ENCODE assay signal across 18 cellular contexts in the genomic region with DNA sequence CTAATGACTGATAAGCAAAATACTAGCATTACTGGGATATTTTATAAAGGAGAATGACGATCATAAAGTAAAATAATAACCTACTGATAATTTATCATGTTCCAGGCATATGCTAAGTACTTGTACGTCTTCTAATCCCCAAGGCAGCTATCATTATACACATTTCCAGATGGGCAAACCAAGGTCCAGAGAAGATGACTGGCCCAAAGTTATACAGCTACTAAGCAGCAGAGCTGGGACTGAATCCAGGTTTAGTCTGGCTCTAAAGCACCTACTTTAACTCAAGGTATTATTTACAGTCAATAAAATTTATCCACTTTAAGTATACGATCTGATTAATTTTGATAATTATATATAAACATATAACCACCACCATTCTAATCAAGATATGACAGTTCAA.
DNase-seq lines count a peak whose midpoint lies in the region; TF ChIP-seq lines count a peak whose summit lies in the region.
"Had no signal": no experiment of that assay in that cellular context is flagged by ENCODE, and none has a peak within 500 bp of the region (broad histone marks: within the 10 kb centered on the region; RNA-seq: fewer than 3 reads in every experiment).

No MANE protein-coding gene starts in this region.

- in situ Hi-C loops in GM13977 (cut with MboI; ENCODE audit: low pct_unique_long_range_greater_than_20kb, low sequenced_read_pairs, unreplicated experiment): no loop called here

- DNase-seq in NCI-H524 (lab: John Stamatoyannopoulos, UW): peak; percentile 5 to 30
- no peak for DNase-seq in NCI-H524 treated with DMSO at 0.1 percent for 48 hours (lab: John Stamatoyannopoulos, UW)
- DNase-seq in NCI-H446 treated with DMSO at 0.1 percent for 48 hours (lab: John Stamatoyannopoulos, UW): peak; percentile 48
- DNase-seq in fibroblast of the conjunctiva (ENCODE audit: low read depth): peak; percentile 29
- DNase-seq in NCI-H2227 (lab: John Stamatoyannopoulos, UW; ENCODE audit: unreplicated experiment): no peak
- DNase-seq in stimulated activated CD4-positive, alpha-beta T cell treated with anti-CD3 and anti-CD28 coated beads, Interleukin-4, amount 100 ng/mL, for 4 hours: no peak
- DNase-seq in GM13977 (ENCODE audit: low spot score): no peak
- DNase-seq: CD4-positive, CD25-positive, alpha-beta regulatory T cell; GOT3; HCEC 1CT; KBM-7; NCI-H1092; NCI-H146; NCI-H2029; NCI-H748 treated with DMSO at 0.1 percent for 48 hours; Peyer's patch; SJCRH30; T-helper 1 cell had no signal

- TF ChIP-seq CTCF in GM13977 (IDR thresholded peaks at IDR 0.05; ENCODE audit: extremely low read depth, insufficient read depth, missing control alignments): no peak

Comparison
In these comparisons a context has a peak if more than half of its experiments do, and no peak if none do; other contexts are left out.
1. DNase-seq: peak in NCI-H524 (2 of 2), NCI-H446 treated with DMSO at 0.1 percent for 48 hours (single experiment) and fibroblast of the conjunctiva (single experiment); none in NCI-H524 treated with DMSO at 0.1 percent for 48 hours (single experiment), NCI-H2227 (single experiment), stimulated activated CD4-positive, alpha-beta T cell treated with anti-CD3 and anti-CD28 coated beads, Interleukin-4, amount 100 ng/mL, for 4 hours (0 of 2) and GM13977 (single experiment).